8 cellular contexts compared by ENCODE assay signal in genomic region chr11:67301951-67302516, GRCh38. TPM values are rescaled to one million over a fixed set of nuclear protein-coding genes. Genes with fewer than 3 reads are reported as not detected.
DNase-seq lines count a peak whose midpoint lies in the region; ATAC-seq and TF ChIP-seq lines count a peak whose summit lies in the region.

No MANE protein-coding gene starts in this region.

- no peak for TF ChIP-seq CTCF in choroid plexus epithelial cell (conservative IDR thresholded peaks at IDR 0.05; ENCODE audit: low read depth, low read length)
- no peak for TF ChIP-seq CTCF in right lobe of liver (IDR thresholded peaks at IDR 0.05)
- no peak for TF ChIP-seq CTCF in vagina (IDR thresholded peaks at IDR 0.05)

- H3K9me3 ChIP-seq in right lobe of liver = no peaks in the 10 kb centered on the region
- H3K9me3 ChIP-seq in vagina = no peaks in the 10 kb centered on the region

- intact Hi-C loops in right lobe of liver (cut with DNase I) = no loop called here
- intact Hi-C loops in vagina (cut with DNase I) = no loop called here

- DNase-seq in NCI-H1694 (lab: John Stamatoyannopoulos, UW) (peak; percentile 7), NCI-H1694 treated with DMSO at 0.1 percent for 48 hours (lab: John Stamatoyannopoulos, UW) (no peak), NCI-H510A (lab: John Stamatoyannopoulos, UW) (peak; percentile 82), choroid plexus epithelial cell (ENCODE audit: low read depth) (peak; percentile 94), right lobe of liver (peak; percentile 74 to 77 (median 76)), vagina (ENCODE audit: extremely low spot score in 2 of 2) (no peak), SK-N-DZ (ENCODE audit: low spot score) (no peak)

- peak overlapping the region; percentile 27 for H3K4me3 ChIP-seq in choroid plexus epithelial cell (ENCODE audit: low read depth, low read length)
- peak overlapping the region; percentile 93 to 99 (median 96) for H3K4me3 ChIP-seq in right lobe of liver
- H3K4me3 ChIP-seq in vagina = peak overlapping the region in 1 of 2 donors; percentile 89

- TF ChIP-seq POLR2A in right lobe of liver (IDR thresholded peaks at IDR 0.05) (no peak), vagina (IDR thresholded peaks at IDR 0.05) (no peak)

- H3K36me3 ChIP-seq in right lobe of liver (peaks cover 0 to 9% (median 1%) of the 10 kb centered on the region in 4 donors), vagina (peaks cover 0 to 38% of the 10 kb centered on the region in 2 donors)

- H3K27me3 ChIP-seq in right lobe of liver (no peaks in the 10 kb centered on the region), vagina (no peaks in the 10 kb centered on the region)

- WGBS in right lobe of liver (ENCODE audit: insufficient coverage, low coverage, low lambda C conversion rate, missing lambda C conversion rate) = 44% methylated on average over 9 of the region's 15 CpGs

- ATAC-seq in right lobe of liver = peak; percentile 64 to 69 (median 68)
- ATAC-seq in GM19023 (IDR thresholded peaks at IDR 0.05; ENCODE audit: unreplicated experiment) = no peak

- peak overlapping the region in 1 of 3 donors; percentile 75 for H3K27ac ChIP-seq in right lobe of liver
- H3K27ac ChIP-seq in vagina = peak overlapping the region; percentile 89

- peaks cover 0 to 22% (median 8%) of the 10 kb centered on the region in 4 donors for H3K4me1 ChIP-seq in right lobe of liver
- peaks cover 36% of the 10 kb centered on the region for H3K4me1 ChIP-seq in vagina

RNA-seq across cellular contexts. Expression of gene SSH3, which starts 1.3 kb away (rescaled TPM):
- total RNA-seq in right lobe of liver (10 to 100 TPM; 10.9 to 17.9 (median 14.5) TPM), vagina (98.0 TPM)
- 0.24 and 0.29 TPM in 2 replicates for polyA plus RNA-seq in SK-N-DZ (2014; cell fraction: cytosol; rRNA removed)
- 3.8 and 14.4 TPM in 2 replicates for polyA plus RNA-seq in SK-N-DZ (2014; cell fraction: nucleus; rRNA removed)

RNA-seq across cellular contexts. Expression of gene ANKRD13D, which starts 12.9 kb away (rescaled TPM):
- 10 to 100 TPM in 4 of 6 experiments, 1 to 10 TPM in 2; 7.7 to 14.1 (median 10.4) TPM for total RNA-seq in right lobe of liver
- 62.9 TPM for total RNA-seq in vagina
- polyA plus RNA-seq in SK-N-DZ (2014; cell fraction: cytosol; rRNA removed) = 21.1 and 25.4 TPM in 2 replicates
- 91.5 and 113 TPM in 2 replicates for polyA plus RNA-seq in SK-N-DZ (2014; cell fraction: nucleus; rRNA removed)

RNA-seq across cellular contexts. Expression of gene GRK2, which starts 35.8 kb away (rescaled TPM):
- total RNA-seq in right lobe of liver (10 to 100 TPM; 24.5 to 43.9 (median 28.5) TPM), vagina (100 TPM)
- polyA plus RNA-seq in SK-N-DZ (2014; cell fraction: cytosol; rRNA removed) = 63.4 and 72.0 TPM in 2 replicates
- polyA plus RNA-seq in SK-N-DZ (2014; cell fraction: nucleus; rRNA removed) = 95.3 and 97.5 TPM in 2 replicates

RNA-seq across cellular contexts. Expression of gene POLD4, which starts 51.3 kb away (rescaled TPM):
- total RNA-seq in right lobe of liver (100 to 1,000 TPM in 2 of 6 experiments, 10 to 100 TPM in 4; 70.5 to 216 (median 97.9) TPM), vagina (80.0 TPM)
- polyA plus RNA-seq in SK-N-DZ (2014; cell fraction: cytosol; rRNA removed) = 6.5 and 8.5 TPM in 2 replicates
- 8.2 and 9.1 TPM in 2 replicates for polyA plus RNA-seq in SK-N-DZ (2014; cell fraction: nucleus; rRNA removed)

Comparison
In these comparisons a context has a peak if more than half of its experiments do, and no peak if none do; other contexts are left out.
1. DNase-seq: peak in NCI-H1694 (single experiment), NCI-H510A (single experiment), choroid plexus epithelial cell (single experiment) and right lobe of liver (3 of 3); none in NCI-H1694 treated with DMSO at 0.1 percent for 48 hours (single experiment), vagina (0 of 2) and SK-N-DZ (single experiment).